ENCODE assay signal across 1 cellular context in genomic region chr21:43726686-43727570, GRCh38.
TF ChIP-seq lines count a peak whose summit lies in the region.

No MANE protein-coding gene starts in this region.

TF ChIP-seq in SK-N-SH, 30 proteins besides CTCF, POLR2A, EP300 and RAD21 (continued from another document):
- TF ChIP-seq SIN3A (IDR thresholded peaks at IDR 0.05; ENCODE audit: borderline replicate concordance, low read depth, low read length) (no peak), NRF1 (IDR thresholded peaks at IDR 0.05; ENCODE audit: low read depth, low read length) (no peak), MAX (IDR thresholded peaks at IDR 0.05; ENCODE audit: low read depth) (no peak), RFX5 (IDR thresholded peaks at IDR 0.05; ENCODE audit: low read length) (no peak), FOXM1 (IDR thresholded peaks at IDR 0.05; ENCODE audit: low read depth) (no peak)
